Comparison of ENCODE assay signal across 1 cellular context in genomic region chr11:75406338-75406777, GRCh38.
A peak's percentile ranks its signal among the peaks of the same experiment; 100 is the strongest.
TF ChIP-seq lines count a peak whose summit lies in the region.

No MANE protein-coding gene starts in this region.

TF ChIP-seq in K562, 482 proteins besides CTCF, POLR2A, EP300 and RAD21 (continued from another document and continues in another):
- 0 out of 2 replicates have a peak, but pooled peaks have one; percentile 43 for TF ChIP-seq CUX1 (CRISPR knock-in tag; IDR thresholded peaks at IDR 0.05)
- TF ChIP-seq PYGO2 (tag; IDR thresholded peaks at IDR 0.05) = peak; percentile 29; the same call in 1 of the 2 replicates
- TF ChIP-seq NCOA2 (IDR thresholded peaks at IDR 0.05; ENCODE audit: partially characterized antibody in 2 of 2) = no peak
- peak in 1 of 2 experiments; percentile 75; a peak in 2 of 4 replicates for TF ChIP-seq ZNF639 (CRISPR knock-in tag; conservative IDR thresholded peaks at IDR 0.05 in 1 of 2, IDR thresholded peaks at IDR 0.05 in 1 of 2)
- TF ChIP-seq SMARCE1 (IDR thresholded peaks at IDR 0.05) = peak; percentile 82
- TF ChIP-seq ZNF668 (CRISPR knock-in tag; IDR thresholded peaks at IDR 0.05) = peak; percentile 78; the same call in 1 of the 2 replicates
- peak; percentile 95 for TF ChIP-seq POLR2AphosphoS5 (IDR thresholded peaks at IDR 0.05; ENCODE audit: control insufficient read depth, insufficient read depth, low read depth, low read length)
- TF ChIP-seq NELFE (IDR thresholded peaks at IDR 0.05; ENCODE audit: insufficient read depth, insufficient read length) = no peak
- no peak for TF ChIP-seq ID3 (CRISPR knock-in tag; IDR thresholded peaks at IDR 0.05)
- peak; percentile 63; the same call in 1 of the 2 replicates for TF ChIP-seq ID3 (tag; IDR thresholded peaks at IDR 0.05)
- no peak for TF ChIP-seq PTTG1 (tag; IDR thresholded peaks at IDR 0.05; ENCODE audit: low read depth)
- TF ChIP-seq JUN (IDR thresholded peaks at IDR 0.05; ENCODE audit: borderline replicate concordance, low read depth, low read length) = 0 out of 2 replicates have a peak, but pooled peaks have one; percentile 45
- no peak for TF ChIP-seq JUN (CRISPR knock-in tag; IDR thresholded peaks at IDR 0.05; ENCODE audit: borderline replicate concordance)
- peak; percentile 90 for TF ChIP-seq SMARCA4 (IDR thresholded peaks at IDR 0.05)
- TF ChIP-seq HMGN3 (IDR thresholded peaks at IDR 0.05; ENCODE audit: borderline replicate concordance, extremely low read depth, insufficient read length, low read depth, low read length) = peak; percentile 57
- TF ChIP-seq ZNF239 (CRISPR knock-in tag; IDR thresholded peaks at IDR 0.05) = no peak; the same call in 1 of the 2 replicates
- peak; percentile 94 for TF ChIP-seq ZNF644 (tag; IDR thresholded peaks at IDR 0.05; ENCODE audit: low read depth)
- peak; percentile 81 for TF ChIP-seq ZNF395 (CRISPR knock-in tag; IDR thresholded peaks at IDR 0.05)
- TF ChIP-seq DPF2 (IDR thresholded peaks at IDR 0.05) = peak; percentile 92
- no peak for TF ChIP-seq HDAC8 (tag; IDR thresholded peaks at IDR 0.05)
- TF ChIP-seq SIX5 (IDR thresholded peaks at IDR 0.05; ENCODE audit: borderline replicate concordance in 1 of 2, insufficient read depth in 1 of 2, low read depth in 1 of 2, low read length in 2 of 2) = no peak
- TF ChIP-seq MCM7 (IDR thresholded peaks at IDR 0.05) = no peak
- TF ChIP-seq ESRRB (CRISPR knock-in tag; IDR thresholded peaks at IDR 0.05; ENCODE audit: borderline replicate concordance) = no peak
- peak; percentile 70; the same call in 1 of the 2 replicates for TF ChIP-seq ZNF197 (CRISPR knock-in tag; IDR thresholded peaks at IDR 0.05; ENCODE audit: low read depth)
- peak; percentile 55; the same call in 1 of the 2 replicates for TF ChIP-seq ATF3 (IDR thresholded peaks at IDR 0.05)
- no peak for TF ChIP-seq ATF3 (CRISPR knock-in tag; conservative IDR thresholded peaks at IDR 0.05)
- TF ChIP-seq ETV1 (tag; conservative IDR thresholded peaks at IDR 0.05; ENCODE audit: low read depth) = peak; percentile 92
- peak; percentile 68 to 71 for TF ChIP-seq FOXK2 (conservative IDR thresholded peaks at IDR 0.05 in 1 of 2, IDR thresholded peaks at IDR 0.05 in 1 of 2; ENCODE audit: low read depth in 2 of 2)
- 0 out of 2 replicates have a peak, but pooled peaks have one; percentile 21 for TF ChIP-seq BACH1 (tag; IDR thresholded peaks at IDR 0.05)
- TF ChIP-seq BDP1 (IDR thresholded peaks at IDR 0.05; ENCODE audit: insufficient read depth, insufficient read length) = no peak
- no peak for TF ChIP-seq ESRRA (IDR thresholded peaks at IDR 0.05; ENCODE audit: borderline replicate concordance, low read depth)
- peak; percentile 24; the same call in 1 of the 2 replicates for TF ChIP-seq TOE1 (IDR thresholded peaks at IDR 0.05; ENCODE audit: borderline replicate concordance)
- TF ChIP-seq TOE1 (CRISPR knock-in tag; IDR thresholded peaks at IDR 0.05; ENCODE audit: borderline replicate concordance, low read depth) = no peak
- TF ChIP-seq TAL1 (IDR thresholded peaks at IDR 0.05) = peak; percentile 96
- TF ChIP-seq PTRF (tag; IDR thresholded peaks at IDR 0.05) = no peak
- TF ChIP-seq PKNOX1 (IDR thresholded peaks at IDR 0.05) = peak; percentile 37; the same call in 1 of the 2 replicates
- TF ChIP-seq NR2C1 (IDR thresholded peaks at IDR 0.05) = no peak
- peak; percentile 47; the same call in 1 of the 2 replicates for TF ChIP-seq NR2C1 (tag; IDR thresholded peaks at IDR 0.05)
- TF ChIP-seq CREB5 (CRISPR knock-in tag; IDR thresholded peaks at IDR 0.05) = no peak
- peak; percentile 42; the same call in 1 of the 2 replicates for TF ChIP-seq RNF2 (IDR thresholded peaks at IDR 0.05)
- TF ChIP-seq ETV5 (CRISPR knock-in tag; IDR thresholded peaks at IDR 0.05; ENCODE audit: low read depth) = peak; percentile 66
- TF ChIP-seq CC2D1A (IDR thresholded peaks at IDR 0.05) = peak; percentile 85; the same call in 1 of the 2 replicates
- TF ChIP-seq HNRNPLL (IDR thresholded peaks at IDR 0.05; ENCODE audit: low read depth, low read length, poor library complexity, severe bottlenecking) = no peak
- 0 out of 3 replicates have a peak, but pooled peaks of 1 of the 2 experiments have one; percentile 60 for TF ChIP-seq CBX3 (IDR thresholded peaks at IDR 0.05; ENCODE audit: borderline replicate concordance in 1 of 2, low read length in 2 of 2)
- TF ChIP-seq ARID3A (IDR thresholded peaks at IDR 0.05; ENCODE audit: borderline replicate concordance, low read depth, low read length) = peak; percentile 42; the same call in 1 of the 2 replicates
- TF ChIP-seq ZEB2 (IDR thresholded peaks at IDR 0.05) = peak; percentile 69
- peak; percentile 75 for TF ChIP-seq ZNF134 (CRISPR knock-in tag; conservative IDR thresholded peaks at IDR 0.05)
- TF ChIP-seq ZNF282 (CRISPR knock-in tag; IDR thresholded peaks at IDR 0.05) = no peak
- TF ChIP-seq FOSL1 (tag; conservative IDR thresholded peaks at IDR 0.05) = peak; percentile 87
- no peak for TF ChIP-seq CREB3 (tag; conservative IDR thresholded peaks at IDR 0.05; ENCODE audit: low read depth)
- no peak for TF ChIP-seq DIDO1 (tag; IDR thresholded peaks at IDR 0.05; ENCODE audit: low read depth)
- TF ChIP-seq POLR2B (IDR thresholded peaks at IDR 0.05; ENCODE audit: low read depth, partially characterized antibody) = peak; percentile 30
- peak; percentile 72 for TF ChIP-seq MYNN (IDR thresholded peaks at IDR 0.05)
- no peak for TF ChIP-seq MYNN (CRISPR knock-in tag; IDR thresholded peaks at IDR 0.05)
- 0 out of 2 replicates have a peak, but pooled peaks have one; percentile 30 for TF ChIP-seq ZNF41 (CRISPR knock-in tag; conservative IDR thresholded peaks at IDR 0.05)
- peak in 1 of 2 experiments; percentile 79; a peak in 2 of 4 replicates for TF ChIP-seq TBL1XR1 (IDR thresholded peaks at IDR 0.05; ENCODE audit: low read length in 2 of 2)
